Comparison of ENCODE assay signal across 20 cellular contexts in genomic region chr12:28459481-28459880, GRCh38.
DNase-seq lines count a peak whose midpoint lies in the region; ATAC-seq and TF ChIP-seq lines count a peak whose summit lies in the region.
"Had no signal": no experiment of that assay in that cellular context is flagged by ENCODE, and none has a peak within 500 bp of the region (broad histone marks: within the 10 kb centered on the region; RNA-seq: fewer than 3 reads in every experiment).

No MANE protein-coding gene starts in this region.

- H2BK120ac ChIP-seq in H9 (ENCODE audit: low read depth, low read length, poor library complexity, severe bottlenecking) = no peak overlapping the region

- H2BK5ac ChIP-seq in H9 (ENCODE audit: insufficient read length, low read length) = no peak overlapping the region

- no peaks in the 10 kb centered on the region for H3K23me2 ChIP-seq in H9 (ENCODE audit: insufficient read length, low read depth, low read length, poor library complexity, severe bottlenecking)

- no peak overlapping the region for H3T11ph ChIP-seq in H9 (ENCODE audit: low read length)

- H3K9ac ChIP-seq in H9 (ENCODE audit: extremely low read depth, insufficient read length, low read length) = no peak overlapping the region
- H3K9ac ChIP-seq in HUES6 (ENCODE audit: low read length) = no peak overlapping the region
- no peak overlapping the region for H3K9ac ChIP-seq in adipocyte (ENCODE audit: low read length)

- H3K56ac ChIP-seq in H9 (ENCODE audit: insufficient read length, low read depth, low read length) = no peak overlapping the region

- H3K27ac ChIP-seq in H9 (ENCODE audit: insufficient read length, low read depth, low read length) (no peak overlapping the region), HUES6 (ENCODE audit: low read depth, low read length) (peak overlapping the region; percentile 60)

- H4K20me1 ChIP-seq in H9 (ENCODE audit: control insufficient read depth, insufficient read depth, insufficient read length) = no peaks in the 10 kb centered on the region

- peaks cover 0 to 3% of the 10 kb centered on the region in 2 experiments; a peak in 1 of 5 replicates for H3K9me3 Mint-ChIP-seq in H9
- H3K9me3 Mint-ChIP-seq in activated CD8-positive, alpha-beta T cell treated with anti-CD3 and anti-CD28 coated beads for 36 hours = no peaks in the 10 kb centered on the region
- H3K9me3 Mint-ChIP-seq: CD8-positive, alpha-beta memory T cell had no signal

- no peaks in the 10 kb centered on the region for H3K79me2 ChIP-seq in H9 (ENCODE audit: insufficient read depth, low read length)

- H3K9me3 ChIP-seq in H9 (ENCODE audit: control insufficient read depth, low read depth, low read length) = no peaks in the 10 kb centered on the region
- no peaks in the 10 kb centered on the region for H3K9me3 ChIP-seq in HUES6 (ENCODE audit: control insufficient read depth, insufficient read depth, low read depth, low read length)
- no peaks in the 10 kb centered on the region for H3K9me3 ChIP-seq in adipocyte (ENCODE audit: control insufficient read depth, low read length)
- H3K9me3 ChIP-seq: BE2C had no signal

- no peak overlapping the region for H4K91ac ChIP-seq in H9 (ENCODE audit: insufficient read length, low read depth, low read length)

- H3K4ac ChIP-seq in H9 (ENCODE audit: low read depth, low read length) = no peak overlapping the region

- H3K79me1 ChIP-seq in H9 (ENCODE audit: insufficient read depth, low read depth, low read length, poor library complexity, severe bottlenecking) = no peaks in the 10 kb centered on the region

- no peak overlapping the region for H3K23ac ChIP-seq in H9 (ENCODE audit: insufficient read length, low read depth, low read length)

- no peak overlapping the region for H2AFZ ChIP-seq in H9 (ENCODE audit: low read length)

- ATAC-seq in HG03097 (IDR thresholded peaks at IDR 0.05; ENCODE audit: low FRiP score, unreplicated experiment) = no peak
- ATAC-seq in activated CD8-positive, alpha-beta T cell treated with anti-CD3 and anti-CD28 coated beads for 36 hours = no peak
- ATAC-seq: K562 had no signal

- H2BK20ac ChIP-seq in H9 (ENCODE audit: low read depth, low read length, poor library complexity, severe bottlenecking) = no peak overlapping the region

- CTCF ChIA-PET in activated CD8-positive, alpha-beta T cell treated with anti-CD3 and anti-CD28 coated beads for 36 hours (lab: Charles Lee) = no interaction called here

- H3K4me2 ChIP-seq in H9 (ENCODE audit: insufficient read depth, insufficient read length, low read length) = no peak overlapping the region

- no peak overlapping the region for H3K4me3 Mint-ChIP-seq in H9
- no peak overlapping the region for H3K4me3 Mint-ChIP-seq in activated CD8-positive, alpha-beta T cell treated with anti-CD3 and anti-CD28 coated beads for 36 hours
- H3K4me3 Mint-ChIP-seq: CD4-positive, CD25-positive, alpha-beta regulatory T cell; CD8-positive, alpha-beta memory T cell had no signal

- H3K36me3 ChIP-seq in HUES6 (ENCODE audit: control insufficient read depth, insufficient read depth, low read length) (no peaks in the 10 kb centered on the region), adipocyte (ENCODE audit: control insufficient read depth, insufficient read depth, low read length, severe bottlenecking) (peaks cover 2% of the 10 kb centered on the region)
- H3K36me3 ChIP-seq: BE2C had no signal

- no peak overlapping the region for H2BK12ac ChIP-seq in H9 (ENCODE audit: insufficient read length, low read depth, low read length)

- H3K14ac ChIP-seq in H9 (ENCODE audit: insufficient read depth, low read length) = no peak overlapping the region

- no peak overlapping the region for H2BK15ac ChIP-seq in H9 (ENCODE audit: low read depth, low read length)

- H3K4me1 ChIP-seq in H9 (ENCODE audit: insufficient read depth, low read length) = no peaks in the 10 kb centered on the region; the same call in 1 of the 2 replicates
- peaks cover 16% of the 10 kb centered on the region for H3K4me1 ChIP-seq in HUES6 (ENCODE audit: control insufficient read depth, insufficient read depth, low read length)
- peaks cover 11% of the 10 kb centered on the region for H3K4me1 ChIP-seq in adipocyte (ENCODE audit: control insufficient read depth, insufficient read depth, low read length)

- peak overlapping the region in 2 of 3 experiments; percentile 96 to 98; a peak in 4 of 7 replicates for H3K27ac Mint-ChIP-seq in H9
- no peak overlapping the region for H3K27ac Mint-ChIP-seq in activated CD8-positive, alpha-beta T cell treated with anti-CD3 and anti-CD28 coated beads for 36 hours
- H3K27ac Mint-ChIP-seq: CD4-positive, CD25-positive, alpha-beta regulatory T cell had no signal

- POLR2A ChIA-PET in activated CD8-positive, alpha-beta T cell treated with anti-CD3 and anti-CD28 coated beads for 36 hours (lab: Charles Lee) = no interaction called here

- H3K27me3 Mint-ChIP-seq in H9 (ENCODE audit: low read depth) = no peaks in the 10 kb centered on the region
- no peaks in the 10 kb centered on the region for H3K27me3 Mint-ChIP-seq in activated CD8-positive, alpha-beta T cell treated with anti-CD3 and anti-CD28 coated beads for 36 hours
- H3K27me3 Mint-ChIP-seq: CD8-positive, alpha-beta memory T cell had no signal

- intact Hi-C loops in activated CD8-positive, alpha-beta T cell treated with anti-CD3 and anti-CD28 coated beads for 36 hours (cut with micrococcal nuclease) = no loop called here

- no peak overlapping the region for H3K4me3 ChIP-seq in HUES6 (ENCODE audit: low read depth, low read length)
- no peak overlapping the region for H3K4me3 ChIP-seq in adipocyte (ENCODE audit: low read length)
- H3K4me3 ChIP-seq: K562 had no signal

- peaks cover 41 to 46% of the 10 kb centered on the region in 2 experiments for H3K4me1 Mint-ChIP-seq in H9
- H3K4me1 Mint-ChIP-seq in activated CD8-positive, alpha-beta T cell treated with anti-CD3 and anti-CD28 coated beads for 36 hours (ENCODE audit: low read depth) = no peaks in the 10 kb centered on the region
- H3K4me1 Mint-ChIP-seq: CD8-positive, alpha-beta memory T cell had no signal

- TF ChIP-seq CTCF in H9 (conservative IDR thresholded peaks at IDR 0.05) (no peak), GM20000 (IDR thresholded peaks at IDR 0.05; ENCODE audit: extremely low read depth, missing control alignments) (no peak)
- TF ChIP-seq CTCF in activated CD8-positive, alpha-beta T cell treated with anti-CD3 and anti-CD28 coated beads for 36 hours (IDR thresholded peaks at IDR 0.05) = no peak

- H4K5ac ChIP-seq in H9 (ENCODE audit: insufficient read length, low read depth, low read length) = no peak overlapping the region

- DNase-seq in H9 (no peak), adipocyte (ENCODE audit: low read depth) (peak; percentile 17), fibroblast of peridontal ligament (ENCODE audit: extremely low read depth) (peak; percentile 65), foreskin melanocyte (no peak), GM20000 (ENCODE audit: low spot score) (no peak)
- DNase-seq in activated CD8-positive, alpha-beta T cell treated with anti-CD3 and anti-CD28 coated beads for 36 hours = no peak
- DNase-seq: ACHN; BE2C; C1 segment of cervical spinal cord; CD4-positive, CD25-positive, alpha-beta regulatory T cell; CD8-positive, alpha-beta memory T cell; COR-L47; DMS 273 treated with DMSO at 0.1 percent for 48 hours; DMS79; GF-D8; HCEC 1CT; IMR-90 had no signal

- H2AK5ac ChIP-seq in H9 (ENCODE audit: insufficient read length, low read length) = no peak overlapping the region

- H4K8ac ChIP-seq in H9 (replicated peaks; ENCODE audit: insufficient read length, low read depth, low read length) = no peak overlapping the region

- H3K18ac ChIP-seq in H9 (ENCODE audit: insufficient read length, low read depth, low read length) = no peak overlapping the region

- no CpG with 5 or more reads among the region's 3 CpGs for WGBS in H9 (ENCODE audit: extremely low coverage, insufficient read length, low lambda C conversion rate)

- H3K27me3 ChIP-seq in H9 (ENCODE audit: insufficient read depth, low read length) (no peaks in the 10 kb centered on the region), HUES6 (ENCODE audit: control insufficient read depth, insufficient read depth, low read length) (no peaks in the 10 kb centered on the region), adipocyte (replicated peaks; ENCODE audit: control insufficient read depth, insufficient read depth, low read length) (no peaks in the 10 kb centered on the region)
- H3K27me3 ChIP-seq: BE2C had no signal

- H3K36me3 Mint-ChIP-seq in H9 (ENCODE audit: insufficient read depth in 1 of 3, low read depth in 3 of 3) = peaks cover 15 to 21% (median 20%) of the 10 kb centered on the region in 3 experiments
- H3K36me3 Mint-ChIP-seq in activated CD8-positive, alpha-beta T cell treated with anti-CD3 and anti-CD28 coated beads for 36 hours (ENCODE audit: low read depth) = peaks cover 28% of the 10 kb centered on the region

Comparison
In these comparisons a context has a peak if more than half of its experiments do, and no peak if none do; other contexts are left out.
1. DNase-seq: peak in adipocyte (single experiment) and fibroblast of peridontal ligament (single experiment); none in H9 (single experiment), foreskin melanocyte (single experiment), GM20000 (single experiment) and activated CD8-positive, alpha-beta T cell treated with anti-CD3 and anti-CD28 coated beads for 36 hours (single experiment).